Comparison of ENCODE assay signal across 9 cellular contexts in the genomic region with DNA sequence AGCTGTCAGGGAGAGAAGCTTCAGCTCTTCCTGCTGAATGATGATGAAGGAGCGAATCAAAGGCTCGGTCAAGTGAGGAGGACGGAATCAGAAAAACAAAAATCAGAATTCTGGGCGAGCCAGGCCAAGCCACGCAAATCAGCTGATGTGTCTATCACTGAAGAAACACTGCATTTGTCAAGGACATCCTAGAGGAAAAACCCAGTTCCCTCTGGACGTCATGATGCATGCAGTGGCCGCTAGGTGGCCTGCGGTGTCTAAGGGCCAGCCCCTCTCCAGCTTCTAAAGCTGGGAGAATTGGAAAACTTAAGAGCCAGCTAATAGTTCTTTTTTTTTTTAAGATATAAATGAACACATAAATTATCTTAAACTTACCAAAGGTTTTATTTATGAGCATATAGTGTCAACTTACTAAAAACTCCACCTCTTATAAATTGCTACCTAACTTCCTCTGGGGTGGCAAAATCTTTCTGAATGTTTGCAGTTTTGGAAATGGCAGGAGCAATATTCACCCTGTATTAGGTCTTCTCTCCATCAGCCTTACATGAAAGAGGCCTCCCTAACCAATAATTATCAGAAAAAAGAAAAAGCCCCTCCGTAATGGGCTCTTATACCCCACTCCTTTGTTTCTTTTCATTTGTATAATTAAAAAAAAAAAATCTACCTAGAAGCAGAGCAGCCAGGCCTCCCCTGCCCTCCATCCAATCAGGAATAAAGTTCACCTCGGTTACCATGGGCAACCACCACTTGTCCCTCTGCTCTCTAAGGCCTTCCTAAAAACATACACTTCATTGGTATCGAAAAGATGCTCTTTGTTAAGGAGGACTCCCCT.
DNase-seq lines count a peak whose midpoint lies in the region; ATAC-seq and TF ChIP-seq lines count a peak whose summit lies in the region.
"Had no signal": no experiment of that assay in that cellular context is flagged by ENCODE, and none has a peak within 500 bp of the region (broad histone marks: within the 10 kb centered on the region; RNA-seq: fewer than 3 reads in every experiment).

No MANE protein-coding gene starts in this region.

- peak; percentile 93 for TF ChIP-seq CTCF in GM20000 (IDR thresholded peaks at IDR 0.05; ENCODE audit: extremely low read depth, missing control alignments)
- peak; percentile 91 for TF ChIP-seq CTCF in cardiac fibroblast (IDR thresholded peaks at IDR 0.05; ENCODE audit: low read depth, low read length)
- peak; percentile 93 for TF ChIP-seq CTCF in type B pancreatic cell (conservative IDR thresholded peaks at IDR 0.05)

- no peak overlapping the region for H3K27ac Mint-ChIP-seq in type B pancreatic cell

- H3K4me3 Mint-ChIP-seq in type B pancreatic cell: no peak overlapping the region
- H3K4me3 Mint-ChIP-seq: IgD-negative memory B cell had no signal

- H3K4me3 ChIP-seq in cardiac fibroblast (replicated peaks in 1 of 2; ENCODE audit: low read depth in 2 of 2, low read length in 2 of 2): no peak overlapping the region

- peaks cover 13% of the 10 kb centered on the region for H3K9me3 Mint-ChIP-seq in type B pancreatic cell

- no peaks in the 10 kb centered on the region for H3K4me1 Mint-ChIP-seq in type B pancreatic cell (ENCODE audit: unreplicated experiment)

- no peak for ATAC-seq in GM19395 (IDR thresholded peaks at IDR 0.05; ENCODE audit: unreplicated experiment)

- H3K36me3 Mint-ChIP-seq in type B pancreatic cell: no peaks in the 10 kb centered on the region

- H3K27me3 Mint-ChIP-seq in type B pancreatic cell: no peaks in the 10 kb centered on the region
- H3K27me3 Mint-ChIP-seq: IgD-negative memory B cell had no signal

- DNase-seq in CD1c-positive myeloid dendritic cell (ENCODE audit: extremely low spot score) (peak; percentile 18), GM20000 (ENCODE audit: low spot score) (peak; percentile 71), NCI-H2227 (lab: John Stamatoyannopoulos, UW; ENCODE audit: unreplicated experiment) (peak; percentile 72), cardiac fibroblast (ENCODE audit: low read depth in 2 of 2) (peak; percentile 66 to 67), kidney tubule cell (ENCODE audit: low spot score) (peak; percentile 53), type B pancreatic cell (ENCODE audit: extremely low spot score, unreplicated experiment) (no peak), mesenteric fat pad (ENCODE audit: low spot score) (no peak)

Comparison
In these comparisons a context has a peak if more than half of its experiments do, and no peak if none do; other contexts are left out.
1. DNase-seq: peak in CD1c-positive myeloid dendritic cell (single experiment), GM20000 (single experiment), NCI-H2227 (single experiment), cardiac fibroblast (2 of 2) and kidney tubule cell (single experiment); none in type B pancreatic cell (single experiment) and mesenteric fat pad (single experiment).
2. Peak in every context shown above with its lines, with median percentiles within 50 percentile points of each other: CTCF ChIP-seq.